Comparison of ENCODE assay signal across 22 cellular contexts in genomic region chr4:152223600-152223999, GRCh38.
"Had no signal": no experiment of that assay in that cellular context is flagged by ENCODE, and none has a peak within 500 bp of the region (broad histone marks: within the 10 kb centered on the region; RNA-seq: fewer than 3 reads in every experiment).

No MANE protein-coding gene starts in this region.

- H3K9me3 ChIP-seq: lower lobe of right lung, psoas muscle, right lobe of liver, tibial artery, upper lobe of right lung, vagina had no signal

- H3K27me3 Mint-ChIP-seq: natural killer cell treated with Interleukin-12 subunit alpha and Interleukin-12 subunit beta and Interleukin-15 and Interleukin-18, amount 100 ng/mL, for 72 hours; stimulated activated naive CD8-positive, alpha-beta T cell treated with anti-CD3 and anti-CD28 coated beads, Interleukin-15, Interleukin-2, amounts not matched to agents 100 ng/mL and 50 ng/mL, for 24 hours had no signal

- H3K36me3 ChIP-seq: left ventricle myocardium inferior, lower lobe of right lung, right lobe of liver, tibial artery, upper lobe of right lung, vagina had no signal

- H3K4me3 ChIP-seq: dorsolateral prefrontal cortex, left ventricle myocardium inferior, lower lobe of right lung, psoas muscle, right lobe of liver, tibial artery, upper lobe of right lung, vagina had no signal

- H3K9me3 Mint-ChIP-seq: memory B cell; mesothelial cell of epicardium; natural killer cell treated with Interleukin-12 subunit alpha and Interleukin-12 subunit beta and Interleukin-15 and Interleukin-18, amount 100 ng/mL, for 72 hours; stimulated activated memory B cell treated with anti-CD40 and anti-IgM and Interleukin-4, amounts not matched to agents 10 μg/mL and 1 μg/mL and 100 μg/mL, for 72 hours; stimulated activated naive CD8-positive, alpha-beta T cell treated with anti-CD3 and anti-CD28 coated beads, Interleukin-15, Interleukin-2, amounts not matched to agents 100 ng/mL and 50 ng/mL, for 24 hours had no signal

- H3K27ac ChIP-seq: dorsolateral prefrontal cortex, left ventricle myocardium inferior, lower lobe of right lung, psoas muscle, right lobe of liver, tibial artery, upper lobe of right lung, vagina had no signal

- H3K27ac Mint-ChIP-seq: memory B cell; mesothelial cell of epicardium; natural killer cell treated with Interleukin-12 subunit alpha and Interleukin-12 subunit beta and Interleukin-15 and Interleukin-18, amount 100 ng/mL, for 72 hours; stimulated activated memory B cell treated with anti-CD40 and anti-IgM and Interleukin-4, amounts not matched to agents 10 μg/mL and 1 μg/mL and 100 μg/mL, for 72 hours; stimulated activated naive CD8-positive, alpha-beta T cell treated with anti-CD3 and anti-CD28 coated beads, Interleukin-15, Interleukin-2, amounts not matched to agents 100 ng/mL and 50 ng/mL, for 24 hours had no signal

- ATAC-seq: esophagus mucosa; left cardiac atrium; lower lobe of right lung; psoas muscle; right lobe of liver; stimulated activated memory B cell treated with anti-CD40 and anti-IgM and Interleukin-4, amounts not matched to agents 10 μg/mL and 1 μg/mL and 100 μg/mL, for 72 hours; upper lobe of right lung had no signal

- H3K4me1 ChIP-seq: left ventricle myocardium inferior, lower lobe of right lung, psoas muscle, right lobe of liver, tibial artery, upper lobe of right lung, vagina had no signal

- DNase-seq: cortex of kidney; dorsolateral prefrontal cortex; effector CD8-positive, alpha-beta T cell; foreskin fibroblast; kidney; left cardiac atrium; left ventricle myocardium inferior; lower lobe of right lung; psoas muscle; retina; right lobe of liver; stimulated activated CD4-positive, alpha-beta T cell treated with anti-CD3 and anti-CD28 coated beads, Interleukin-4, amount 100 ng/mL, for 24 hours; tibial artery; upper lobe of right lung had no signal

- H3K36me3 Mint-ChIP-seq: memory B cell; mesothelial cell of epicardium; natural killer cell treated with Interleukin-12 subunit alpha and Interleukin-12 subunit beta and Interleukin-15 and Interleukin-18, amount 100 ng/mL, for 72 hours; stimulated activated memory B cell treated with anti-CD40 and anti-IgM and Interleukin-4, amounts not matched to agents 10 μg/mL and 1 μg/mL and 100 μg/mL, for 72 hours had no signal

- H3K4me1 Mint-ChIP-seq: stimulated activated memory B cell treated with anti-CD40 and anti-IgM and Interleukin-4, amounts not matched to agents 10 μg/mL and 1 μg/mL and 100 μg/mL, for 72 hours had no signal

- FAIRE-seq: endometrium, kidney had no signal

- H3K4me3 Mint-ChIP-seq: memory B cell; mesothelial cell of epicardium; natural killer cell treated with Interleukin-12 subunit alpha and Interleukin-12 subunit beta and Interleukin-15 and Interleukin-18, amount 100 ng/mL, for 72 hours; stimulated activated memory B cell treated with anti-CD40 and anti-IgM and Interleukin-4, amounts not matched to agents 10 μg/mL and 1 μg/mL and 100 μg/mL, for 72 hours; stimulated activated naive CD8-positive, alpha-beta T cell treated with anti-CD3 and anti-CD28 coated beads, Interleukin-15, Interleukin-2, amounts not matched to agents 100 ng/mL and 50 ng/mL, for 24 hours had no signal

- H3K27me3 ChIP-seq: dorsolateral prefrontal cortex, right lobe of liver, tibial artery, upper lobe of right lung, vagina had no signal
